In genomic region chr17:6683081-6683684, GRCh38 we compare ENCODE assay signal across 1 cellular context.
TF ChIP-seq lines count a peak whose summit lies in the region.

No MANE protein-coding gene starts in this region.

TF ChIP-seq in HepG2, 621 proteins besides CTCF, POLR2A, EP300 and RAD21 (continued from another document and continues in another):
- TF ChIP-seq FOXK1 (CRISPR knock-in tag; IDR thresholded peaks at IDR 0.05; ENCODE audit: borderline replicate concordance, low read depth) (0 out of 2 replicates have a peak, but pooled peaks have one; percentile 22), ZNF891 (CRISPR knock-in tag; IDR thresholded peaks at IDR 0.05) (no peak), ISL2 (CRISPR knock-in tag; IDR thresholded peaks at IDR 0.05) (peak; percentile 88), FOXO1 (CRISPR knock-in tag; IDR thresholded peaks at IDR 0.05) (peak; percentile 26; the same call in 1 of the 2 replicates), ZNF430 (CRISPR knock-in tag; IDR thresholded peaks at IDR 0.05) (0 out of 2 replicates have a peak, but pooled peaks have one; percentile 64), POGK (CRISPR knock-in tag; conservative IDR thresholded peaks at IDR 0.05) (0 out of 2 replicates have a peak, but pooled peaks have one; percentile 60), HOMEZ (CRISPR knock-in tag; IDR thresholded peaks at IDR 0.05; ENCODE audit: low read depth) (0 out of 2 replicates have a peak, but pooled peaks have one; percentile 22), AHDC1 (CRISPR knock-in tag; IDR thresholded peaks at IDR 0.05; ENCODE audit: borderline replicate concordance) (0 out of 2 replicates have a peak, but pooled peaks have one; percentile 65), ZNF143 (CRISPR knock-in tag; IDR thresholded peaks at IDR 0.05) (no peak), PPARG (CRISPR knock-in tag; conservative IDR thresholded peaks at IDR 0.05) (peak; percentile 51; the same call in 1 of the 2 replicates), SOX6 (IDR thresholded peaks at IDR 0.05) (no peak), SOX6 (CRISPR knock-in tag; IDR thresholded peaks at IDR 0.05) (peak; percentile 80), ZNF350 (CRISPR knock-in tag; IDR thresholded peaks at IDR 0.05; ENCODE audit: borderline replicate concordance, low read depth) (peak; percentile 31; the same call in 1 of the 2 replicates), NR2C2 (CRISPR knock-in tag; IDR thresholded peaks at IDR 0.05; ENCODE audit: borderline replicate concordance) (0 out of 2 replicates have a peak, but pooled peaks have one; percentile 16), EHMT2 (IDR thresholded peaks at IDR 0.05; ENCODE audit: borderline replicate concordance, low read depth, low read length) (peak; percentile 46; the same call in 1 of the 2 replicates), ZFP90 (CRISPR knock-in tag; IDR thresholded peaks at IDR 0.05; ENCODE audit: borderline replicate concordance) (no peak; the same call in 1 of the 2 replicates), CREB1 (IDR thresholded peaks at IDR 0.05) (no peak), CREB1 (CRISPR knock-in tag; IDR thresholded peaks at IDR 0.05) (0 out of 2 replicates have a peak, but pooled peaks have one; percentile 52), IKZF5 (CRISPR knock-in tag; IDR thresholded peaks at IDR 0.05) (peak; percentile 70), ZFP1 (CRISPR knock-in tag; IDR thresholded peaks at IDR 0.05) (no peak), ZNF784 (CRISPR knock-in tag; IDR thresholded peaks at IDR 0.05; ENCODE audit: borderline replicate concordance) (0 out of 2 replicates have a peak, but pooled peaks have one; percentile 20), ZSCAN21 (CRISPR knock-in tag; IDR thresholded peaks at IDR 0.05; ENCODE audit: borderline replicate concordance) (0 out of 2 replicates have a peak, but pooled peaks have one; percentile 15), RERE (CRISPR knock-in tag; IDR thresholded peaks at IDR 0.05; ENCODE audit: low read depth) (peak; percentile 79; the same call in 1 of the 2 replicates), NBN (conservative IDR thresholded peaks at IDR 0.05) (no peak), GATAD2A (CRISPR knock-in tag; IDR thresholded peaks at IDR 0.05) (peak; percentile 75), TFAP4 (IDR thresholded peaks at IDR 0.05; ENCODE audit: borderline replicate concordance, low read depth) (no peak), SOX5 (CRISPR knock-in tag; IDR thresholded peaks at IDR 0.05; ENCODE audit: borderline replicate concordance) (peak; percentile 29; the same call in 1 of the 2 replicates), ZNF264 (CRISPR knock-in tag; IDR thresholded peaks at IDR 0.05) (peak; percentile 89; the same call in 1 of the 2 replicates)
- TF ChIP-seq, protein P1, sequence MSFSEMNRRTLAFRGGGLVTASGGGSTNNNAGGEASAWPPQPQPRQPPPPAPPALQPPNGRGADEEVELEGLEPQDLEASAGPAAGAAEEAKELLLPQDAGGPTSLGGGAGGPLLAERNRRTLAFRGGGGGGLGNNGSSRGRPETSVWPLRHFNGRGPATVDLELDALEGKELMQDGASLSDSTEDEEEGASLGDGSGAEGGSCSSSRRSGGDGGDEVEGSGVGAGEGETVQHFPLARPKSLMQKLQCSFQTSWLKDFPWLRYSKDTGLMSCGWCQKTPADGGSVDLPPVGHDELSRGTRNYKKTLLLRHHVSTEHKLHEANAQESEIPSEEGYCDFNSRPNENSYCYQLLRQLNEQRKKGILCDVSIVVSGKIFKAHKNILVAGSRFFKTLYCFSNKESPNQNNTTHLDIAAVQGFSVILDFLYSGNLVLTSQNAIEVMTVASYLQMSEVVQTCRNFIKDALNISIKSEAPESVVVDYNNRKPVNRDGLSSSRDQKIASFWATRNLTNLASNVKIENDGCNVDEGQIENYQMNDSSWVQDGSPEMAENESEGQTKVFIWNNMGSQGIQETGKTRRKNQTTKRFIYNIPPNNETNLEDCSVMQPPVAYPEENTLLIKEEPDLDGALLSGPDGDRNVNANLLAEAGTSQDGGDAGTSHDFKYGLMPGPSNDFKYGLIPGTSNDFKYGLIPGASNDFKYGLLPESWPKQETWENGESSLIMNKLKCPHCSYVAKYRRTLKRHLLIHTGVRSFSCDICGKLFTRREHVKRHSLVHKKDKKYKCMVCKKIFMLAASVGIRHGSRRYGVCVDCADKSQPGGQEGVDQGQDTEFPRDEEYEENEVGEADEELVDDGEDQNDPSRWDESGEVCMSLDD (CRISPR knock-in tag; IDR thresholded peaks at IDR 0.05; ENCODE audit: borderline replicate concordance) = 0 out of 2 replicates have a peak, but pooled peaks have one; percentile 24
